ENCODE assay signal across 10 cellular contexts in the genomic region with DNA sequence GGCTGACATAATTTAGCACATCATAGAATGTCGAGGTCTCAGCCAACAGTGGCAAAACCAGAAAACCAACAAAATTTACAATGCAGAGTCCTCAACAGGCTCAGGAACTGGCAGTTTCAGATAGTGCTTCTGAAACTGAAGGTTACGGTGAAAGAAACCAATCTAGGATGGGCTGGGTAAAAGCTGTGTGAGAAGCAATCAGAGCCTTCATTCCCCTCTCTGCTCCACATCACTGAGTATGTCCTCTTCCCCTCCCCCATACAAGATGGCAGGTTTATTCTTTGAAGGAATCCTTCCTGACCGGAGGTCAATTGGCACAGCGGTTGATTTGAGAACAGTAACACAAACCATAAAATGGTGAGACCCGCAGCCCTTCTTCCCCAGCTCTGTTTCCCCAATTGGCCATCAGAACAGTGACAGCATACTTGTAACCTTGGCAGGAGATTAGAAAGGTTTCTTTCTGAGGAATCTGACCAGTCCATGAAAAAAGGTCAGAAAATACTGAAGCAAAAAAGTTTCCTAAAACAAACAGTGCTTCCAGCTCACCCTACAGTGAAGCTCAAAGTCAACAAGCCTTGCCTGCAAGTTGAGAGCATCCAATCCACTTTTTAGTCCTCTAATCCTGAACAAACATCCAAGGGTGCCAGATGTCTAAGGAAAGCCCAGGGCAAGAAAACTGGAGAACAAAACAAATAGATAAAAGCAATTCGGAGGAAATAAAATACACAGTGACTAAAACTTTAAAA. TPM values are rescaled to one million over a fixed set of nuclear protein-coding genes. Genes with fewer than 3 reads are reported as not detected.
DNase-seq lines count a peak whose midpoint lies in the region; ATAC-seq and TF ChIP-seq lines count a peak whose summit lies in the region.
"Had no signal": no experiment of that assay in that cellular context is flagged by ENCODE, and none has a peak within 500 bp of the region (broad histone marks: within the 10 kb centered on the region; RNA-seq: fewer than 3 reads in every experiment).

No MANE protein-coding gene starts in this region.

- no peaks in the 10 kb centered on the region for H3K9me3 ChIP-seq in A673 (ENCODE audit: low read depth, low read length, poor library complexity, severe bottlenecking)
- no peaks in the 10 kb centered on the region for H3K9me3 ChIP-seq in BE2C
- H3K9me3 ChIP-seq: mucosa of descending colon had no signal

- H3K9ac ChIP-seq in KMS-11, result no peak overlapping the region

- no peak for TF ChIP-seq CTCF in KMS-11 (conservative IDR thresholded peaks at IDR 0.05; ENCODE audit: low read depth, low read length)
- TF ChIP-seq CTCF in A673 (conservative IDR thresholded peaks at IDR 0.05; ENCODE audit: low read depth, low read length), result no peak
- TF ChIP-seq CTCF in BE2C (IDR thresholded peaks at IDR 0.05; ENCODE audit: low read depth, low read length), result no peak

- no TSS peak for BruUV-seq in A673 (replicated peaks; lab: Mats Ljungman, UMichigan)

- intact Hi-C loops in A673 (cut with micrococcal nuclease; ENCODE audit: unreplicated experiment), result no loop called here

- DNase-seq in HEK293T (ENCODE audit: extremely low spot score), result no peak
- DNase-seq in iris pigment epithelial cell (ENCODE audit: low read depth), result peak; percentile 41
- DNase-seq in D341Med (ENCODE audit: low spot score), result no peak
- DNase-seq in A673 (ENCODE audit: low spot score), result no peak
- no peak for DNase-seq in NCI-H2107 treated with DMSO at 0.1 percent for 48 hours (lab: John Stamatoyannopoulos, UW; ENCODE audit: unreplicated experiment)
- DNase-seq in BE2C, result no peak
- DNase-seq: mucosa of descending colon had no signal

- H3K4me3 ChIP-seq in KMS-11 (IDR thresholded peaks at IDR 0.05; ENCODE audit: insufficient read depth, low read depth, low read length) (no peak overlapping the region), A673 (ENCODE audit: low read depth, low read length, poor library complexity, severe bottlenecking) (no peak overlapping the region), BE2C (ENCODE audit: low read depth, low read length) (no peak overlapping the region)
- H3K4me3 ChIP-seq: GM23338, mucosa of descending colon had no signal

- H3K27ac ChIP-seq in KMS-11 (peak overlapping the region; percentile 48), A673 (ENCODE audit: low read depth, low read length, poor library complexity, severe bottlenecking) (no peak overlapping the region)

- CTCF ChIA-PET in HEK293T (lab: Yijun Ruan, JAX), result interaction anchor here (0.6 to 1.2 kb wide), 3 partner anchors 17 to 446 kb away, joined by 3 read pairs; no protein-coding TSS in a partner anchor
- CTCF ChIA-PET in A673 (lab: Charles Lee), result no interaction called here

- H4K20me1 ChIP-seq in KMS-11 (ENCODE audit: insufficient read depth), result no peaks in the 10 kb centered on the region

- peak overlapping the region; percentile 66 for H2AFZ ChIP-seq in KMS-11 (ENCODE audit: low read depth)
- H2AFZ ChIP-seq: GM23338 had no signal

- peak; percentile 78 for ATAC-seq in GM18907 (IDR thresholded peaks at IDR 0.05; ENCODE audit: unreplicated experiment)
- ATAC-seq: GM23338, mucosa of descending colon had no signal

- H3K79me2 ChIP-seq in KMS-11 (ENCODE audit: insufficient read depth, low read depth), result no peaks in the 10 kb centered on the region

- H3K36me3 ChIP-seq in KMS-11 (ENCODE audit: insufficient read depth) (no peaks in the 10 kb centered on the region), A673 (ENCODE audit: insufficient read depth, low read length, poor library complexity, severe bottlenecking) (no peaks in the 10 kb centered on the region), BE2C (no peaks in the 10 kb centered on the region)

- H3K27me3 ChIP-seq in KMS-11 (ENCODE audit: insufficient read depth, low read depth) (no peaks in the 10 kb centered on the region), A673 (replicated peaks; ENCODE audit: insufficient read depth, low read depth, low read length, poor library complexity) (no peaks in the 10 kb centered on the region), BE2C (peaks cover 17% of the 10 kb centered on the region)

- H3K4me1 ChIP-seq in KMS-11 (ENCODE audit: low read depth, poor library complexity, severe bottlenecking), result peaks cover 55% of the 10 kb centered on the region
- H3K4me1 ChIP-seq in A673 (ENCODE audit: insufficient read depth, low read length, poor library complexity, severe bottlenecking), result peaks cover 8% of the 10 kb centered on the region
- no peaks in the 10 kb centered on the region for H3K4me1 ChIP-seq in BE2C

- POLR2A ChIA-PET in HEK293T (lab: Yijun Ruan, JAX), result no interaction called here
- POLR2A ChIA-PET in A673 (lab: Charles Lee; ENCODE audit: low non-redundant PET), result no interaction called here

- peak overlapping the region; percentile 69 for H3K4me2 ChIP-seq in KMS-11
- H3K4me2 ChIP-seq: GM23338 had no signal

TF ChIP-seq in HEK293T, 16 proteins besides CTCF, POLR2A, EP300 and RAD21:
- 0 out of 2 replicates have a peak, but pooled peaks have one; percentile 24 for TF ChIP-seq FOXA1 (IDR thresholded peaks at IDR 0.05)
- no peak for TF ChIP-seq FOXK2 (IDR thresholded peaks at IDR 0.05)
- TF ChIP-seq FOXM1 (IDR thresholded peaks at IDR 0.05; ENCODE audit: borderline replicate concordance), result no peak

RNA-seq across cellular contexts. Expression of a gene that starts 53.9 kb away (rescaled TPM):
- not detected in 2 replicates for total RNA-seq in A673 (2021)
- polyA plus RNA-seq in BE2C (2012; ENCODE audit: insufficient read depth, insufficient read length, low read depth), result not detected
- total RNA-seq: GM23338 had no signal
